1 cellular context compared by ENCODE assay signal in genomic region chr6:11142296-11143027, GRCh38.
TF ChIP-seq lines count a peak whose summit lies in the region.

No MANE protein-coding gene starts in this region.

TF ChIP-seq in SK-N-SH, 30 proteins besides CTCF, POLR2A, EP300 and RAD21 (continued from another document):
- TF ChIP-seq MEF2A (IDR thresholded peaks at IDR 0.05; ENCODE audit: borderline replicate concordance, low read depth): no peak
